In the genomic region with DNA sequence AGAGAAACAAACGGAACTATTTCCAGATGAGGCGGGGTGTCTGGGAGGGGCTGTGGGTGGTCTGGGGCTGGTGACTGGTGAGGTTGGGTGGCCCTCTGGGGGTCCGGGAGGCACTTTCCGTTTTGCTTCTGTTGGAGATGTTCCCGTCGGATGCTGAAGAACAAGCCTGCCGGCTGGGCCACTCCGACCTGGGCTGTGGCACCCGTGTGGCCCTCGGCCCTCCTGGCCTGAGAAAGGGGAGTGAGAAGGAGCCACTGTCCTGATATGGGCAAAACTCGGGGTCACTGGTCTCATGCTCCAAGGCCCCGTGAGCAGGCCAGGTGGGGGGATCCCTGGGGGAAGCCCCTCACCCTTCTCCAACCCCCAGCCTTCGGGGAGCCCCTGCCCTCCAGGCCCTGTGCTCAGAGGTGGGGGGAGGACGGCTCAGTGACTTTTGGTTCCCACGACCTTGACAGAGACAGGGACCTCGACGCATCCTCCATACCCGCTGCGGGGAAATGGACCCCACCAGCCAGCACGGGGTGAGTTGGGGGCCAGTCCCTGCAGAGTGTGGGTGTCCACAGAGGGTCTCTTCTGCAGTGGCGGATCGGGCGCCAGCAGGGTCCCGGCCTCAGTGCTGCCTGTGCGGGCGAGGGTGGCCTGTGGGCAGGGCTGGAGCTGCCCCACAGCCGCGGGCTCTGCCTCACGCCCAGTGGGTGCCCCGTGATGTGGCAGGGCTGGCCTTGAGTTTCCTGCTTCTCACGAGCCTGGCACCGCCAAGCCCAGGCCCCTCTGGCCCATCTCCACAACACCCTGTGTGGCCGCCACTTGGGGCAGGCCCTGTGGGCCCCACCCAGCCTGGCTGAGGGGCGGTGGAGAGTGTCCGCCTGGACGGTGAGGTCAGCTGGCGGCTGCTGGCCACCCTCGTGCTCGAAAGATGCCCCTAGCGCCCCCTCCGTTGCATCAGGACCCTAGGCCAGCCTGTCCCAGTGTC, we compare ENCODE assay signal across 1 cellular context.
A peak's percentile ranks its signal among the peaks of the same experiment; 100 is the strongest.
TF ChIP-seq lines count a peak whose summit lies in the region.

No MANE protein-coding gene starts in this region.

TF ChIP-seq in HepG2, 621 proteins besides CTCF, POLR2A, EP300 and RAD21:
- TF ChIP-seq TBL1XR1 (IDR thresholded peaks at IDR 0.05; ENCODE audit: borderline replicate concordance, low read length, partially characterized antibody) (no peak), HNRNPL (IDR thresholded peaks at IDR 0.05; ENCODE audit: low read depth, low read length) (0 out of 2 replicates have a peak, but pooled peaks have one; percentile 18), RBFOX2 (IDR thresholded peaks at IDR 0.05; ENCODE audit: low read depth, low read length) (0 out of 2 replicates have a peak, but pooled peaks have one; percentile 21)
TF ChIP-seq in HepG2: peak in this region for 2.
